In genomic region chr4:10115657-10116624, GRCh38 we compare ENCODE assay signal across 8 cellular contexts. TPM values are rescaled to one million over a fixed set of nuclear protein-coding genes. Genes with fewer than 3 reads are reported as not detected.
DNase-seq lines count a peak whose midpoint lies in the region; ATAC-seq, FAIRE-seq and TF ChIP-seq lines count a peak whose summit lies in the region.

No MANE protein-coding gene starts in this region.

- H3K4me1 ChIP-seq in body of pancreas = peaks cover 23% of the 10 kb centered on the region
- peaks cover 48 to 51% of the 10 kb centered on the region in 2 donors for H3K4me1 ChIP-seq in kidney (ENCODE audit: control insufficient read depth in 1 of 2, insufficient read depth in 1 of 2, low read depth in 1 of 2, low read length in 2 of 2)

- peak overlapping the region; percentile 74 to 89 for H3K9ac ChIP-seq in kidney (ENCODE audit: low read length in 2 of 2)

- H3K27ac ChIP-seq in HL-60 (replicated peaks) (peak overlapping the region; percentile 75), body of pancreas (peak overlapping the region; percentile 78 to 95 (median 90)), kidney (ENCODE audit: low read depth in 2 of 2, low read length in 2 of 2) (peak overlapping the region; percentile 90 to 91)

- H3K4me1 Mint-ChIP-seq in T-helper 2 cell treated with Interferon-gamma antibody and Interleukin-4, amounts not matched to agents 5 μg/mL and 100 μg/mL, for 36 hours (ENCODE audit: low read depth) = peaks cover 68% of the 10 kb centered on the region

- no peaks in the 10 kb centered on the region for H3K27me3 Mint-ChIP-seq in T-helper 2 cell treated with Interferon-gamma antibody and Interleukin-4, amounts not matched to agents 5 μg/mL and 100 μg/mL, for 36 hours (ENCODE audit: low read depth)

- H3K9me3 ChIP-seq in body of pancreas (no peaks in the 10 kb centered on the region), kidney (ENCODE audit: control insufficient read depth in 1 of 2, low read length in 2 of 2) (no peaks in the 10 kb centered on the region)

- ATAC-seq in GM21367 (IDR thresholded peaks at IDR 0.05; ENCODE audit: unreplicated experiment) (peak; percentile 33), body of pancreas (peak; percentile 45)

- TF ChIP-seq POLR2A in body of pancreas (IDR thresholded peaks at IDR 0.05) = no peak

- H3K27me3 ChIP-seq in HL-60 (ENCODE audit: insufficient read depth, poor library complexity, severe bottlenecking) (no peaks in the 10 kb centered on the region), body of pancreas (no peaks in the 10 kb centered on the region)

- no peak for FAIRE-seq in kidney (lab: Jason Lieb, UNC)

- H3K4me3 ChIP-seq in HL-60 (replicated peaks; ENCODE audit: insufficient read depth, low read length) (peak overlapping the region; percentile 80), body of pancreas (peak overlapping the region; percentile 23 to 81), kidney (ENCODE audit: low read length in 2 of 2) (peak overlapping the region; percentile 72 to 85)

- intact Hi-C loops in body of pancreas (cut with DNase I) (no loop called here), kidney (cut with DNase I) (no loop called here)

- peak overlapping the region; percentile 87 for H3K27ac Mint-ChIP-seq in T-helper 2 cell treated with Interferon-gamma antibody and Interleukin-4, amounts not matched to agents 5 μg/mL and 100 μg/mL, for 36 hours

- no peak for TF ChIP-seq CTCF in HL-60 (IDR thresholded peaks at IDR 0.05; ENCODE audit: insufficient read depth, low read length)
- TF ChIP-seq CTCF in body of pancreas (IDR thresholded peaks at IDR 0.05) = no peak
- TF ChIP-seq CTCF in kidney (IDR thresholded peaks at IDR 0.05; ENCODE audit: borderline replicate concordance, extremely low read depth, insufficient read depth) = no peak

- peaks cover 51% of the 10 kb centered on the region for H3K36me3 Mint-ChIP-seq in T-helper 2 cell treated with Interferon-gamma antibody and Interleukin-4, amounts not matched to agents 5 μg/mL and 100 μg/mL, for 36 hours (ENCODE audit: low read depth)

- peak; percentile 67 for DNase-seq in DMS53 treated with DMSO at 0.1 percent for 48 hours (lab: John Stamatoyannopoulos, UW; ENCODE audit: unreplicated experiment)
- peak in 1 of 2 experiments; percentile 63 for DNase-seq in HL-60 (ENCODE audit: low read depth in 1 of 2, low spot score in 1 of 2)
- peak; percentile 71 for DNase-seq in T-helper 2 cell treated with Interferon-gamma antibody and Interleukin-4, amounts not matched to agents 5 μg/mL and 100 μg/mL, for 36 hours (ENCODE audit: low spot score)
- peak; percentile 47 to 56 (median 55) for DNase-seq in body of pancreas
- peak; percentile 93 for DNase-seq in kidney
- DNase-seq in stimulated activated CD4-positive, alpha-beta T cell treated with anti-CD3 and anti-CD28 coated beads, Interleukin-2, amount 100 ng/mL, for 4 hours (ENCODE audit: low read depth) = peak; percentile 55
- DNase-seq in NCI-H187 (lab: John Stamatoyannopoulos, UW) = no peak

- WGBS in body of pancreas, 2 donors = 4 to 7% methylated on average over 33 to 75 of the region's 87 CpGs

- no peaks in the 10 kb centered on the region for H3K9me3 Mint-ChIP-seq in T-helper 2 cell treated with Interferon-gamma antibody and Interleukin-4, amounts not matched to agents 5 μg/mL and 100 μg/mL, for 36 hours

- H3K36me3 ChIP-seq in body of pancreas (replicated peaks in 1 of 2; ENCODE audit: insufficient read depth in 1 of 2, low read depth in 2 of 2) (peaks cover 0 to 6% of the 10 kb centered on the region in 2 donors), kidney (ENCODE audit: control insufficient read depth in 1 of 2, insufficient read depth in 2 of 2, low read length in 2 of 2) (peaks cover 23 to 40% of the 10 kb centered on the region in 2 donors)

- peak overlapping the region; percentile 96 for H3K4me3 Mint-ChIP-seq in T-helper 2 cell treated with Interferon-gamma antibody and Interleukin-4, amounts not matched to agents 5 μg/mL and 100 μg/mL, for 36 hours

RNA-seq across cellular contexts. Expression of gene WDR1, which starts 0.7 kb away (rescaled TPM):
- 10 to 100 TPM; 46.1 to 51.9 TPM for total RNA-seq in body of pancreas
- 313 TPM for total RNA-seq in kidney
- 176 TPM for polyA plus RNA-seq in kidney (ENCODE audit: insufficient read depth, low read depth, low replicate concordance)

Comparison
In these comparisons a context has a peak if more than half of its experiments do, and no peak if none do; other contexts are left out.
1. DNase-seq: peak in DMS53 treated with DMSO at 0.1 percent for 48 hours (single experiment), T-helper 2 cell treated with Interferon-gamma antibody and Interleukin-4, amounts not matched to agents 5 μg/mL and 100 μg/mL, for 36 hours (single experiment), body of pancreas (4 of 4), kidney (single experiment) and stimulated activated CD4-positive, alpha-beta T cell treated with anti-CD3 and anti-CD28 coated beads, Interleukin-2, amount 100 ng/mL, for 4 hours (single experiment); none in NCI-H187 (0 of 2).
2. Peak in every context shown above with its lines, with median percentiles within 50 percentile points of each other: H3K27ac ChIP-seq and H3K4me3 ChIP-seq.